8 cellular contexts compared by ENCODE assay signal in genomic region chrX:154436290-154436596, GRCh38. TPM values are rescaled to one million over a fixed set of nuclear protein-coding genes. Genes with fewer than 3 reads are reported as not detected.
DNase-seq lines count a peak whose midpoint lies in the region; ATAC-seq and TF ChIP-seq lines count a peak whose summit lies in the region.

No MANE protein-coding gene starts in this region.

- peaks cover 38% of the 10 kb centered on the region for H3K79me2 ChIP-seq in fibroblast of lung (ENCODE audit: control insufficient read depth, insufficient read depth, low read length)

- H3K4me1 ChIP-seq in fibroblast of lung (ENCODE audit: control insufficient read depth, extremely low read depth, insufficient read depth, low read length) = no peaks in the 10 kb centered on the region
- H3K4me1 ChIP-seq in skeletal muscle tissue (ENCODE audit: control insufficient read depth in 3 of 3, insufficient read depth in 3 of 3, low read length in 3 of 3) = peaks cover 13 to 22% (median 18%) of the 10 kb centered on the region in 3 donors

- H3K9ac ChIP-seq in SK-N-MC (ENCODE audit: insufficient read length) = no peak overlapping the region
- H3K9ac ChIP-seq in fibroblast of lung (ENCODE audit: insufficient read depth, low read length) = no peak overlapping the region
- peak overlapping the region in 1 of 3 donors; percentile 68 for H3K9ac ChIP-seq in skeletal muscle tissue (ENCODE audit: low read depth in 1 of 3, low read length in 3 of 3)

- in situ Hi-C loops in KBM-7 (cut with MboI; ENCODE audit: low pct_unique_long_range_greater_than_20kb, low sequenced_read_pairs) = no loop called here

- H2AFZ ChIP-seq in fibroblast of lung (ENCODE audit: low read length) = no peak overlapping the region

- H3K27me3 ChIP-seq in H7 (ENCODE audit: control insufficient read depth, insufficient read depth, low read length) (no peaks in the 10 kb centered on the region), fibroblast of lung (ENCODE audit: control insufficient read depth, insufficient read depth, low read length) (no peaks in the 10 kb centered on the region), skeletal muscle tissue (ENCODE audit: control insufficient read depth in 3 of 3, insufficient read depth in 3 of 3, low read length in 3 of 3) (no peaks in the 10 kb centered on the region)

- peak overlapping the region; percentile 55 for H3K4me3 ChIP-seq in H7 (ENCODE audit: insufficient read depth, low read depth, low read length)
- H3K4me3 ChIP-seq in SK-N-MC = peak overlapping the region; percentile 57; the same call in 1 of the 2 replicates
- H3K4me3 ChIP-seq in fibroblast of lung (replicated peaks in 1 of 4; ENCODE audit: control extremely low read depth in 1 of 4, insufficient read depth in 1 of 4, low read depth in 3 of 4, low read length in 4 of 4) = peak overlapping the region in 2 of 4 experiments; percentile 14 to 22
- peak overlapping the region; percentile 14 to 61 (median 61) for H3K4me3 ChIP-seq in skeletal muscle tissue (ENCODE audit: low read length in 3 of 3)

- H3K27ac ChIP-seq in SK-N-MC (no peak overlapping the region), fibroblast of lung (ENCODE audit: insufficient read depth, low read length) (no peak overlapping the region), skeletal muscle tissue (ENCODE audit: low read depth, low read length) (peak overlapping the region; percentile 30)

- H3K9me3 ChIP-seq in SK-N-MC (ENCODE audit: low read depth, low read length) (no peaks in the 10 kb centered on the region), fibroblast of lung (ENCODE audit: control insufficient read depth, insufficient read depth, low read depth, low read length) (no peaks in the 10 kb centered on the region), skeletal muscle tissue (ENCODE audit: control insufficient read depth in 3 of 3, low read length in 3 of 3) (no peaks in the 10 kb centered on the region)

- H3K36me3 ChIP-seq in H7 (replicated peaks; ENCODE audit: control insufficient read depth, insufficient read depth, low read length) (peaks cover 5% of the 10 kb centered on the region), SK-N-MC (ENCODE audit: insufficient read depth, low read length) (no peaks in the 10 kb centered on the region; the same call in 1 of the 2 replicates), fibroblast of lung (ENCODE audit: control insufficient read depth, insufficient read depth, low read length) (peaks cover 7% of the 10 kb centered on the region), skeletal muscle tissue (ENCODE audit: control insufficient read depth in 3 of 3, insufficient read depth in 3 of 3, low read length in 3 of 3) (peaks cover 28 to 41% (median 28%) of the 10 kb centered on the region in 3 donors)

- no peak for ATAC-seq in HG02840 (IDR thresholded peaks at IDR 0.05; ENCODE audit: low FRiP score, unreplicated experiment)
- ATAC-seq in HG03196 (IDR thresholded peaks at IDR 0.05; ENCODE audit: unreplicated experiment) = no peak
- ATAC-seq in HG03432 (IDR thresholded peaks at IDR 0.05; ENCODE audit: unreplicated experiment) = no peak

- peak overlapping the region; percentile 35 for H3K4me2 ChIP-seq in fibroblast of lung (ENCODE audit: extremely low read depth, insufficient read depth, low read length)

- TF ChIP-seq CTCF in fibroblast of lung (conservative IDR thresholded peaks at IDR 0.05 in 1 of 2, IDR thresholded peaks at IDR 0.05 in 1 of 2; ENCODE audit: low read depth in 1 of 2, low read length in 2 of 2) = no peak

- no peak for DNase-seq in H7
- DNase-seq in SK-N-MC (ENCODE audit: low read depth, low spot score) = no peak
- no peak for DNase-seq in fibroblast of lung (ENCODE audit: low read depth in 2 of 2)
- no peak for DNase-seq in KBM-7

- H4K20me1 ChIP-seq in fibroblast of lung (ENCODE audit: control insufficient read depth, extremely low read depth, insufficient read depth, low read length) = no peaks in the 10 kb centered on the region

RNA-seq across cellular contexts. Expression of gene GDI1, which starts 0.7 kb away (rescaled TPM):
- 128 and 143 TPM in 2 replicates for total RNA-seq in H7 (2014; rRNA removed; shearing (Covaris generic))
- total RNA-seq in fibroblast of lung = 53.2 and 86.5 TPM in 2 replicates
- polyA plus RNA-seq in fibroblast of lung = 134 and 162 TPM in 2 replicates
- polyA plus RNA-seq in fibroblast of lung (2012) = 114 and 125 TPM in 2 replicates
- polyA minus RNA-seq in fibroblast of lung (ENCODE audit: low replicate concordance) = 242 and 276 TPM in 2 replicates
- total RNA-seq in skeletal muscle tissue = 35.5 TPM

RNA-seq across cellular contexts. Expression of gene FAM50A, which starts 7.7 kb away (rescaled TPM):
- total RNA-seq in H7 (2014; rRNA removed; shearing (Covaris generic)) = 44.0 and 46.6 TPM in 2 replicates
- total RNA-seq in fibroblast of lung (80.1 and 88.1 TPM in 2 replicates), skeletal muscle tissue (16.7 TPM)
- polyA plus RNA-seq in fibroblast of lung = 117 and 123 TPM in 2 replicates
- 142 and 145 TPM in 2 replicates for polyA plus RNA-seq in fibroblast of lung (2012)
- polyA minus RNA-seq in fibroblast of lung (ENCODE audit: low replicate concordance) = 43.5 and 70.9 TPM in 2 replicates

RNA-seq across cellular contexts. Expression of gene ATP6AP1, which starts 7.8 kb away (rescaled TPM):
- 31.4 and 48.8 TPM in 2 replicates for total RNA-seq in H7 (2014; rRNA removed; shearing (Covaris generic))
- total RNA-seq in fibroblast of lung (38.8 and 59.8 TPM in 2 replicates), skeletal muscle tissue (24.5 TPM)
- polyA plus RNA-seq in fibroblast of lung = 86.9 and 89.7 TPM in 2 replicates
- 80.2 and 84.8 TPM in 2 replicates for polyA plus RNA-seq in fibroblast of lung (2012)
- 122 and 129 TPM in 2 replicates for polyA minus RNA-seq in fibroblast of lung (ENCODE audit: low replicate concordance)

RNA-seq across cellular contexts. Expression of gene PLXNA3, which starts 21.8 kb away (rescaled TPM):
- 2.3 and 4.5 TPM in 2 replicates for total RNA-seq in H7 (2014; rRNA removed; shearing (Covaris generic))
- 11.6 and 17.8 TPM in 2 replicates for total RNA-seq in fibroblast of lung
- 18.4 and 24.3 TPM in 2 replicates for polyA plus RNA-seq in fibroblast of lung
- polyA plus RNA-seq in fibroblast of lung (2012) = 44.6 and 47.9 TPM in 2 replicates
- 185 and 269 TPM in 2 replicates for polyA minus RNA-seq in fibroblast of lung (ENCODE audit: low replicate concordance)
- total RNA-seq in skeletal muscle tissue = 9.9 TPM

RNA-seq across cellular contexts. Expression of gene TAFAZZIN, which starts 24.9 kb away (rescaled TPM):
- 38.6 and 71.3 TPM in 2 replicates for total RNA-seq in H7 (2014; rRNA removed; shearing (Covaris generic))
- total RNA-seq in fibroblast of lung (17.7 and 21.6 TPM in 2 replicates), skeletal muscle tissue (7.3 TPM)
- polyA plus RNA-seq in fibroblast of lung = 11.2 and 12.1 TPM in 2 replicates
- polyA plus RNA-seq in fibroblast of lung (2012) = 11.5 and 14.2 TPM in 2 replicates
- 18.1 and 20.7 TPM in 2 replicates for polyA minus RNA-seq in fibroblast of lung (ENCODE audit: low replicate concordance)
